22 cellular contexts compared by ENCODE assay signal in the genomic region with DNA sequence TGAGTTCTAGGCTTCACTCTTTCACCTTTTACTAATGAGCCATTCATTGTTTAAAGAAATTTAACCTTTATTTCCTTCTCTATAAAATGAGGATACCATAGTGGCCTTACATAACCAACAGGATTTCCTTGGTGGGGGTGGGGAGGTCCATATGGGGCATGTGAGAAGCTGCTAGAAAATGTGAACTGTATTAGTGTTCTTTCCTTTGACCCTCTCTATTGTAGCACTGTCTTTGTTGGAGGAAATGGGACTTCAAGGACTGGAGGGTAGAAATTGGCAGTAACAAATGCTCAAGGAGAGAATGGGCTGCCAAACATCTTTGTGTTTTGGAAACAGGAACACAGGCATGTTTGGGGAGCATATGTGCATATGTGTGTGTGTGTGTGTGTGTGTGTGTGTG.
DNase-seq lines count a peak whose midpoint lies in the region; ATAC-seq, FAIRE-seq and TF ChIP-seq lines count a peak whose summit lies in the region.
"Had no signal": no experiment of that assay in that cellular context is flagged by ENCODE, and none has a peak within 500 bp of the region (broad histone marks: within the 10 kb centered on the region; RNA-seq: fewer than 3 reads in every experiment).

No MANE protein-coding gene starts in this region.

- no peak for TF ChIP-seq POLR2A in endothelial cell of umbilical vein (IDR thresholded peaks at IDR 0.05; ENCODE audit: low read depth, low read length)

- no peak overlapping the region for H3K9ac ChIP-seq in endothelial cell of umbilical vein (replicated peaks; ENCODE audit: extremely low read depth, insufficient read depth, low read length)
- no peak overlapping the region for H3K9ac ChIP-seq in neural progenitor cell
- H3K9ac ChIP-seq: BLaER1 treated with 17β-estradiol and CSF1 and Interleukin-3, amounts not matched to agents 10 nM and 100 nM had no signal

- peaks cover 30% of the 10 kb centered on the region for H3K4me1 Mint-ChIP-seq in neural progenitor cell
- H3K4me1 Mint-ChIP-seq: B cell had no signal

- peaks cover 47% of the 10 kb centered on the region for H3K9me3 Mint-ChIP-seq in neural progenitor cell

- H3K79me2 ChIP-seq in endothelial cell of umbilical vein (ENCODE audit: control insufficient read depth, insufficient read depth, low read length) (no peaks in the 10 kb centered on the region), neural progenitor cell (ENCODE audit: low read depth) (no peaks in the 10 kb centered on the region)

- ATAC-seq in esophagus mucosa, result no peak
- ATAC-seq: A549; CD8-positive, alpha-beta T cell had no signal

- H3K27ac ChIP-seq in endothelial cell of umbilical vein (ENCODE audit: insufficient read depth, low read depth, low read length) (no peak overlapping the region), neural progenitor cell (no peak overlapping the region)
- H3K27ac ChIP-seq: 22Rv1; A549; BLaER1 treated with 17β-estradiol and CSF1 and Interleukin-3, amounts not matched to agents 10 nM and 100 nM; C4-2B had no signal

- no peaks in the 10 kb centered on the region for H3K36me3 ChIP-seq in endothelial cell of umbilical vein (ENCODE audit: control insufficient read depth in 2 of 2, extremely low read depth in 1 of 2, insufficient read depth in 2 of 2, low read length in 2 of 2)
- peaks cover 8% of the 10 kb centered on the region for H3K36me3 ChIP-seq in neural progenitor cell
- H3K36me3 ChIP-seq: BLaER1 treated with 17β-estradiol and CSF1 and Interleukin-3, amounts not matched to agents 10 nM and 100 nM had no signal

- intact Hi-C loops in endothelial cell of umbilical vein (cut with micrococcal nuclease), result no loop called here

- peak; percentile 8 for DNase-seq in KG1 (lab: John Stamatoyannopoulos, UW)
- peak; percentile 8 for DNase-seq in UCSD-AML1 (lab: John Stamatoyannopoulos, UW; ENCODE audit: unreplicated experiment)
- DNase-seq in endothelial cell of umbilical vein (ENCODE audit: low read depth, low spot score), result peak; percentile 13
- no peak for DNase-seq in neural progenitor cell (ENCODE audit: low spot score)
- DNase-seq in HuH-7 (ENCODE audit: low spot score), result no peak
- no peak for DNase-seq in hypothalamus (lab: John Stamatoyannopoulos, UW)
- DNase-seq: AML-193; Caco-2; Calu3; CD4-positive, alpha-beta T cell; CD8-positive, alpha-beta T cell; GF-D8 had no signal

- no peak for FAIRE-seq in endothelial cell of umbilical vein (lab: Jason Lieb, UNC)
- FAIRE-seq: A549, D721Med, G401.6, GM12891, GM19239 had no signal

- H3K27ac Mint-ChIP-seq in neural progenitor cell, result peak overlapping the region; percentile 30
- H3K27ac Mint-ChIP-seq: B cell; CD4-positive, alpha-beta T cell; CD8-positive, alpha-beta T cell had no signal

- peaks cover 7% of the 10 kb centered on the region for H3K27me3 Mint-ChIP-seq in neural progenitor cell (ENCODE audit: insufficient read depth, low read depth)
- H3K27me3 Mint-ChIP-seq: B cell; CD4-positive, alpha-beta T cell had no signal

- H3K9me3 ChIP-seq in endothelial cell of umbilical vein (replicated peaks; ENCODE audit: control insufficient read depth, insufficient read depth, low read length) (no peaks in the 10 kb centered on the region), neural progenitor cell (ENCODE audit: low read depth) (peaks cover 8% of the 10 kb centered on the region)
- H3K9me3 ChIP-seq: A549, Caco-2 had no signal

- H2AFZ ChIP-seq in endothelial cell of umbilical vein (ENCODE audit: low read depth, low read length) (no peak overlapping the region), neural progenitor cell (replicated peaks) (no peak overlapping the region)

- H3K4me3 Mint-ChIP-seq in neural progenitor cell, result no peak overlapping the region
- H3K4me3 Mint-ChIP-seq: B cell; CD4-positive, alpha-beta T cell; CD8-positive, alpha-beta T cell had no signal

- dilution Hi-C loops in endothelial cell of umbilical vein (cut with MboI; ENCODE audit: extremely low pct_ligation_motif_present, low sequenced_read_pairs), result no loop called here

- H3K36me3 Mint-ChIP-seq in neural progenitor cell, result peaks cover 8% of the 10 kb centered on the region
- H3K36me3 Mint-ChIP-seq: CD8-positive, alpha-beta T cell had no signal

- CTCF ChIA-PET in endothelial cell of umbilical vein (lab: Charles Lee), result no interaction called here

- no peaks in the 10 kb centered on the region for H3K9me1 ChIP-seq in endothelial cell of umbilical vein (replicated peaks; ENCODE audit: control insufficient read depth, extremely low read depth, insufficient read depth, low read length)

- no TSS peak for BruUV-seq in endothelial cell of umbilical vein (replicated peaks; lab: Mats Ljungman, UMichigan)

- H3K27me3 ChIP-seq in endothelial cell of umbilical vein (ENCODE audit: control insufficient read depth in 2 of 2, insufficient read depth in 2 of 2, low read length in 2 of 2) (no peaks in the 10 kb centered on the region), neural progenitor cell (no peaks in the 10 kb centered on the region)
- H3K27me3 ChIP-seq: BLaER1 treated with 17β-estradiol and CSF1 and Interleukin-3, amounts not matched to agents 10 nM and 100 nM had no signal

- TF ChIP-seq CTCF in endothelial cell of umbilical vein (IDR thresholded peaks at IDR 0.05; ENCODE audit: extremely low read depth in 1 of 2, insufficient read depth in 1 of 2, low read depth in 1 of 2, low read length in 2 of 2), result no peak
- no peak for TF ChIP-seq CTCF in neural progenitor cell (IDR thresholded peaks at IDR 0.05)

- H4K20me1 ChIP-seq in endothelial cell of umbilical vein (replicated peaks; ENCODE audit: control insufficient read depth, extremely low read depth, insufficient read depth, low read length) (no peaks in the 10 kb centered on the region), neural progenitor cell (ENCODE audit: low read depth) (no peaks in the 10 kb centered on the region)
- H4K20me1 ChIP-seq: BLaER1 treated with 17β-estradiol and CSF1 and Interleukin-3, amounts not matched to agents 10 nM and 100 nM had no signal

- H3K4me3 ChIP-seq in endothelial cell of umbilical vein (replicated peaks in 1 of 3; ENCODE audit: insufficient read depth in 1 of 3, low read depth in 1 of 3, low read length in 3 of 3) (no peak overlapping the region), neural progenitor cell (no peak overlapping the region)
- H3K4me3 ChIP-seq: A549; BLaER1 treated with 17β-estradiol and CSF1 and Interleukin-3, amounts not matched to agents 10 nM and 100 nM had no signal

- H3K4me2 ChIP-seq in endothelial cell of umbilical vein (ENCODE audit: insufficient read depth, low read length), result no peak overlapping the region
- no peak overlapping the region for H3K4me2 ChIP-seq in neural progenitor cell
- H3K4me2 ChIP-seq: A549 had no signal

- POLR2A ChIA-PET in endothelial cell of umbilical vein (lab: Charles Lee), result no interaction called here

- H3K4me1 ChIP-seq in endothelial cell of umbilical vein (ENCODE audit: control insufficient read depth, extremely low read depth, insufficient read depth, low read length), result peaks cover 4% of the 10 kb centered on the region
- H3K4me1 ChIP-seq in neural progenitor cell, result peaks cover 22% of the 10 kb centered on the region
- H3K4me1 ChIP-seq: A549, Caco-2 had no signal

- peaks cover 21% of the 10 kb centered on the region for H3F3A ChIP-seq in neural progenitor cell (ENCODE audit: low read depth)

TF ChIP-seq in endothelial cell of umbilical vein, 7 proteins besides CTCF, POLR2A, EP300 and RAD21:
- TF ChIP-seq POLR2AphosphoS5 (IDR thresholded peaks at IDR 0.05; ENCODE audit: insufficient read depth, low read depth, low read length), result no peak
- TF ChIP-seq JUN (IDR thresholded peaks at IDR 0.05; ENCODE audit: borderline replicate concordance, insufficient read depth, insufficient read length, low read depth), result no peak
- no peak for TF ChIP-seq FOS (IDR thresholded peaks at IDR 0.05; ENCODE audit: borderline replicate concordance, insufficient read depth, low read length)
- TF ChIP-seq, protein P1, sequence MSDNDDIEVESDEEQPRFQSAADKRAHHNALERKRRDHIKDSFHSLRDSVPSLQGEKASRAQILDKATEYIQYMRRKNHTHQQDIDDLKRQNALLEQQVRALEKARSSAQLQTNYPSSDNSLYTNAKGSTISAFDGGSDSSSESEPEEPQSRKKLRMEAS (IDR thresholded peaks at IDR 0.05; ENCODE audit: insufficient read depth, insufficient read length), result no peak

Comparison
In these comparisons a context has a peak if more than half of its experiments do, and no peak if none do; other contexts are left out.
1. DNase-seq: peak in KG1 (single experiment), UCSD-AML1 (single experiment) and endothelial cell of umbilical vein (single experiment); none in neural progenitor cell (single experiment), HuH-7 (single experiment) and hypothalamus (0 of 51).